In genomic region chr6:98905759-98906158, GRCh38 we compare ENCODE assay signal across 22 cellular contexts.
"Had no signal": no experiment of that assay in that cellular context is flagged by ENCODE, and none has a peak within 500 bp of the region (broad histone marks: within the 10 kb centered on the region; RNA-seq: fewer than 3 reads in every experiment).

No MANE protein-coding gene starts in this region.

- H3K4me2 ChIP-seq: hepatocyte had no signal

- H2AFZ ChIP-seq: hepatocyte had no signal

- H3K4me1 ChIP-seq: colonic mucosa, esophagus muscularis mucosa, foreskin keratinocyte, gastroesophageal sphincter, heart left ventricle, left lung, lower lobe of right lung had no signal

- H3K4me3 ChIP-seq: colonic mucosa, esophagus muscularis mucosa, gastroesophageal sphincter, heart left ventricle, hepatocyte, left lung, lower lobe of right lung, mucosa of descending colon had no signal

- DNase-seq: colonic mucosa; cortex of kidney; effector CD8-positive, alpha-beta T cell; effector memory CD8-positive, alpha-beta T cell; endodermal cell; heart left ventricle; hypothalamus; immature natural killer cell; islet precursor cell; left cardiac atrium; left lung; left ventricle myocardium superior; lower lobe of right lung; mesenchymal stem cell; mucosa of descending colon; naive B cell had no signal

- H3K9me3 ChIP-seq: colonic mucosa, esophagus muscularis mucosa, gastroesophageal sphincter, lower lobe of right lung, mucosa of descending colon had no signal

- H3K36me3 ChIP-seq: colonic mucosa had no signal

- H3K79me2 ChIP-seq: hepatocyte had no signal

- FAIRE-seq: endometrium, frontal cortex had no signal

- H3K27me3 ChIP-seq: colonic mucosa, esophagus muscularis mucosa, foreskin keratinocyte, gastroesophageal sphincter, heart left ventricle, hepatocyte, left lung had no signal

- H3K27ac ChIP-seq: colonic mucosa, esophagus muscularis mucosa, foreskin keratinocyte, gastroesophageal sphincter, heart left ventricle, hepatocyte, left lung, lower lobe of right lung had no signal

- ATAC-seq: effector memory CD8-positive, alpha-beta T cell; foreskin keratinocyte; gastroesophageal sphincter; heart left ventricle; left cardiac atrium; left lung; left ventricle myocardium superior; lower lobe of right lung; mucosa of descending colon had no signal
